In genomic region chrX:118534716-118535493, GRCh38 we compare ENCODE assay signal across 13 cellular contexts. TPM values are rescaled to one million over a fixed set of nuclear protein-coding genes. Genes with fewer than 3 reads are reported as not detected.
DNase-seq lines count a peak whose midpoint lies in the region; ATAC-seq lines count a peak whose summit lies in the region.
"Had no signal": no experiment of that assay in that cellular context is flagged by ENCODE, and none has a peak within 500 bp of the region (broad histone marks: within the 10 kb centered on the region; RNA-seq: fewer than 3 reads in every experiment).

No MANE protein-coding gene starts in this region.

- H3K4me1 Mint-ChIP-seq in activated naive CD4-positive, alpha-beta T cell treated with anti-CD3 and anti-CD28 coated beads, Interleukin-2, amount 10 ng/mL, durations not matched to agents 7 days and 5 days: peaks cover 77% of the 10 kb centered on the region
- peaks cover 42 to 61% of the 10 kb centered on the region in 2 donors for H3K4me1 Mint-ChIP-seq in effector memory CD8-positive, alpha-beta T cell (ENCODE audit: low read depth in 2 of 2)
- peaks cover 60% of the 10 kb centered on the region for H3K4me1 Mint-ChIP-seq in stimulated activated naive CD8-positive, alpha-beta T cell treated with anti-CD3 and anti-CD28 coated beads, Interleukin-15, amount 100 ng/mL, for 72 hours

- no peaks in the 10 kb centered on the region for H3K9me3 ChIP-seq in NT2/D1 (ENCODE audit: insufficient read depth, low read length)
- H3K9me3 ChIP-seq: SJSA1 had no signal

- peaks cover 0 to 14% of the 10 kb centered on the region in 2 donors for H3K36me3 Mint-ChIP-seq in activated naive CD4-positive, alpha-beta T cell treated with anti-CD3 and anti-CD28 coated beads, Interleukin-2, amount 50 U/mL, for 72 hours
- H3K36me3 Mint-ChIP-seq in activated naive CD4-positive, alpha-beta T cell treated with anti-CD3 and anti-CD28 coated beads, Interleukin-2, amount 10 ng/mL, durations not matched to agents 7 days and 5 days: peaks cover 20% of the 10 kb centered on the region
- H3K36me3 Mint-ChIP-seq in effector memory CD8-positive, alpha-beta T cell (ENCODE audit: insufficient read depth): peaks cover 2% of the 10 kb centered on the region

- H3K27me3 ChIP-seq in NT2/D1 (ENCODE audit: insufficient read depth, insufficient read length): no peaks in the 10 kb centered on the region
- H3K27me3 ChIP-seq: SJSA1 had no signal

- H3K9me3 Mint-ChIP-seq in activated naive CD4-positive, alpha-beta T cell treated with anti-CD3 and anti-CD28 coated beads, Interleukin-2, amount 50 U/mL, for 72 hours: peaks cover 3 to 6% of the 10 kb centered on the region in 2 donors
- H3K9me3 Mint-ChIP-seq in activated naive CD4-positive, alpha-beta T cell treated with anti-CD3 and anti-CD28 coated beads, Interleukin-2, amount 10 ng/mL, durations not matched to agents 7 days and 5 days: no peaks in the 10 kb centered on the region
- H3K9me3 Mint-ChIP-seq in effector memory CD8-positive, alpha-beta T cell: no peaks in the 10 kb centered on the region
- H3K9me3 Mint-ChIP-seq in stimulated activated naive CD8-positive, alpha-beta T cell treated with anti-CD3 and anti-CD28 coated beads, Interleukin-15, amount 100 ng/mL, for 72 hours: peaks cover 0 to 6% of the 10 kb centered on the region in 2 donors

- no peaks in the 10 kb centered on the region for H3K36me3 ChIP-seq in NT2/D1 (ENCODE audit: insufficient read depth, insufficient read length, low read length)
- H3K36me3 ChIP-seq: SJSA1 had no signal

- no peak overlapping the region for H3K4me3 Mint-ChIP-seq in activated naive CD4-positive, alpha-beta T cell treated with anti-CD3 and anti-CD28 coated beads, Interleukin-2, amount 10 ng/mL, durations not matched to agents 7 days and 5 days
- H3K4me3 Mint-ChIP-seq in effector memory CD8-positive, alpha-beta T cell: peak overlapping the region in 1 of 2 donors; percentile 37
- peak overlapping the region; percentile 12 to 18 for H3K4me3 Mint-ChIP-seq in stimulated activated naive CD8-positive, alpha-beta T cell treated with anti-CD3 and anti-CD28 coated beads, Interleukin-15, amount 100 ng/mL, for 72 hours

- H3K27ac Mint-ChIP-seq in activated naive CD4-positive, alpha-beta T cell treated with anti-CD3 and anti-CD28 coated beads, Interleukin-2, amount 50 U/mL, for 72 hours: peak overlapping the region; percentile 61 to 94
- no peak overlapping the region for H3K27ac Mint-ChIP-seq in activated naive CD4-positive, alpha-beta T cell treated with anti-CD3 and anti-CD28 coated beads, Interleukin-2, amount 10 ng/mL, durations not matched to agents 7 days and 5 days
- peak overlapping the region; percentile 11 to 87 for H3K27ac Mint-ChIP-seq in effector memory CD8-positive, alpha-beta T cell
- H3K27ac Mint-ChIP-seq in stimulated activated naive CD8-positive, alpha-beta T cell treated with anti-CD3 and anti-CD28 coated beads, Interleukin-15, amount 100 ng/mL, for 72 hours: peak overlapping the region; percentile 13 to 46

- no peak for DNase-seq in activated naive CD4-positive, alpha-beta T cell treated with anti-CD3 and anti-CD28 coated beads, Interleukin-2, amount 50 U/mL, for 72 hours (ENCODE audit: low spot score in 2 of 2)
- DNase-seq in activated naive CD4-positive, alpha-beta T cell treated with anti-CD3 and anti-CD28 coated beads, Interleukin-2, amount 10 ng/mL, durations not matched to agents 7 days and 5 days: no peak
- DNase-seq in NT2/D1 (ENCODE audit: low read depth, low spot score): peak; percentile 20
- DNase-seq in effector memory CD8-positive, alpha-beta T cell: no peak
- no peak for DNase-seq in stimulated activated naive CD8-positive, alpha-beta T cell treated with anti-CD3 and anti-CD28 coated beads, Interleukin-15, amount 100 ng/mL, for 72 hours
- DNase-seq: activated CD4-positive, alpha-beta T cell treated with anti-CD3 and anti-CD28 coated beads, Interleukin-2, amount 50 U/mL, for 1 hour; anterior cingulate cortex; hypothalamus had no signal

- no peak overlapping the region for H3K9ac ChIP-seq in NT2/D1 (ENCODE audit: insufficient read length, low read depth)
- H3K9ac ChIP-seq: KMS-11 had no signal

- no peak for ATAC-seq in activated naive CD4-positive, alpha-beta T cell treated with anti-CD3 and anti-CD28 coated beads, Interleukin-2, amount 50 U/mL, for 72 hours
- no peak for ATAC-seq in effector memory CD8-positive, alpha-beta T cell (replicated peaks)
- no peak for ATAC-seq in stimulated activated naive CD8-positive, alpha-beta T cell treated with anti-CD3 and anti-CD28 coated beads, Interleukin-15, amount 100 ng/mL, for 72 hours
- no peak for ATAC-seq in HG03039 (IDR thresholded peaks at IDR 0.05; ENCODE audit: unreplicated experiment)
- ATAC-seq in HG03354 (IDR thresholded peaks at IDR 0.05; ENCODE audit: poor library complexity, severe bottlenecking, unreplicated experiment): no peak
- no peak for ATAC-seq in GM18907 (IDR thresholded peaks at IDR 0.05; ENCODE audit: unreplicated experiment)

- no peaks in the 10 kb centered on the region for H3K27me3 Mint-ChIP-seq in activated naive CD4-positive, alpha-beta T cell treated with anti-CD3 and anti-CD28 coated beads, Interleukin-2, amount 10 ng/mL, durations not matched to agents 7 days and 5 days
- no peaks in the 10 kb centered on the region for H3K27me3 Mint-ChIP-seq in effector memory CD8-positive, alpha-beta T cell
- no peaks in the 10 kb centered on the region for H3K27me3 Mint-ChIP-seq in stimulated activated naive CD8-positive, alpha-beta T cell treated with anti-CD3 and anti-CD28 coated beads, Interleukin-15, amount 100 ng/mL, for 72 hours

- CTCF ChIA-PET in activated naive CD4-positive, alpha-beta T cell treated with anti-CD3 and anti-CD28 coated beads, Interleukin-2, amount 10 ng/mL, durations not matched to agents 7 days and 5 days (lab: Charles Lee): interaction anchor here (0.7 kb wide), 1 partner anchor 44 kb away, joined by 3 read pairs; no protein-coding TSS in a partner anchor

- H3K4me3 ChIP-seq in NT2/D1 (ENCODE audit: insufficient read length, low read depth): no peak overlapping the region
- H3K4me3 ChIP-seq: SJSA1 had no signal

- H3K4me1 ChIP-seq in NT2/D1 (ENCODE audit: insufficient read depth, insufficient read length): no peaks in the 10 kb centered on the region

RNA-seq across cellular contexts. Expression of gene DOCK11, which starts 39.3 kb away (rescaled TPM):
- 10 to 100 TPM; 41.6 to 44.9 TPM for total RNA-seq in activated naive CD4-positive, alpha-beta T cell treated with anti-CD3 and anti-CD28 coated beads, Interleukin-2, amount 50 U/mL, for 72 hours
